11 cellular contexts compared by ENCODE assay signal in the genomic region with DNA sequence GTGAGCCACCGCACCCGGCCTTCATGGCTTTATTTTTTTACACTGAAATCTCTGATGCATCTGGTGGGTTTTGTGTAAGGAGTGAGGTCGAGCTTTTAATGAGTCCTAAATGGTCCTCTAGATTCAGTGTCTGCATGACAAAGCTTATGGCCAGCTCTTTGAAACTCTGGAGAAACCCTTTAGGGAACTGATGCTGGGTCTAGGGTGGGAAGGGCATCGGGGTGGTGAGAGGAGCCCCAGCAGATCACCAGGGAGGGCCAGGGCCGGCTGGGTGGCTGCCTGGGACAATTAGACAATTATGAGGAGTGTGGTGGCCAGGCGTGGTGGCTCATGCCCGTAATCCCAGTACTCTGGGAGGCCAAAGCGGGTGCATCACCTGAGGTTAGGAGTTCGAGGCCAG.
DNase-seq lines count a peak whose midpoint lies in the region; TF ChIP-seq lines count a peak whose summit lies in the region.
"Had no signal": no experiment of that assay in that cellular context is flagged by ENCODE, and none has a peak within 500 bp of the region (broad histone marks: within the 10 kb centered on the region; RNA-seq: fewer than 3 reads in every experiment).

No MANE protein-coding gene starts in this region.

- H3K4me1 Mint-ChIP-seq in CD14-positive monocyte, result peaks cover 27% of the 10 kb centered on the region

- no peaks in the 10 kb centered on the region for H3K27me3 ChIP-seq in SJSA1 (replicated peaks)
- no peaks in the 10 kb centered on the region for H3K27me3 ChIP-seq in sigmoid colon
- H3K27me3 ChIP-seq: SJCRH30, testis had no signal

- H3K4me3 ChIP-seq in SJSA1 (peak overlapping the region; percentile 9; the same call in 1 of the 2 replicates), sigmoid colon (peak overlapping the region in 2 of 4 donors; percentile 34 to 36)
- H3K4me3 ChIP-seq: testis had no signal

- peaks cover 6 to 9% (median 8%) of the 10 kb centered on the region in 7 donors for H3K9me3 Mint-ChIP-seq in CD14-positive monocyte

- peaks cover 4% of the 10 kb centered on the region for H3K9me3 ChIP-seq in SJSA1 (replicated peaks)
- no peaks in the 10 kb centered on the region for H3K9me3 ChIP-seq in sigmoid colon
- H3K9me3 ChIP-seq: testis had no signal

- H3K36me3 ChIP-seq in SJSA1 (no peaks in the 10 kb centered on the region), sigmoid colon (no peaks in the 10 kb centered on the region)
- H3K36me3 ChIP-seq: SJCRH30 had no signal

- 79 to 84% methylated on average over 9 of the region's 9 CpGs for WGBS in sigmoid colon, 2 donors

- peak overlapping the region; percentile 64 for H3K27ac ChIP-seq in SJSA1
- peak overlapping the region; percentile 26 for H3K27ac ChIP-seq in epithelial cell of prostate
- peak overlapping the region; percentile 59 to 78 (median 70) for H3K27ac ChIP-seq in sigmoid colon
- H3K27ac ChIP-seq: SJCRH30 had no signal

- no peak for TF ChIP-seq EP300 in sigmoid colon (IDR thresholded peaks at IDR 0.05)

- H3K4me1 ChIP-seq in SJSA1 (replicated peaks), result peaks cover 46% of the 10 kb centered on the region
- peaks cover 0 to 20% (median 12%) of the 10 kb centered on the region in 4 donors for H3K4me1 ChIP-seq in sigmoid colon
- H3K4me1 ChIP-seq: testis had no signal

- H3K36me3 Mint-ChIP-seq in CD14-positive monocyte, result no peaks in the 10 kb centered on the region

- peak overlapping the region in 2 of 7 donors; percentile 62 to 70 for H3K27ac Mint-ChIP-seq in CD14-positive monocyte

- DNase-seq in CD14-positive monocyte (ENCODE audit: low spot score) (no peak), SJSA1 (ENCODE audit: low read depth in 1 of 2, low spot score in 2 of 2) (peak in 1 of 2 experiments; percentile 37), epithelial cell of prostate (ENCODE audit: low read depth, low spot score) (no peak), sigmoid colon (no peak), AML-193 (lab: John Stamatoyannopoulos, UW) (no peak), AG08395 (ENCODE audit: low spot score) (no peak), GM19240 (ENCODE audit: insufficient read length, low spot score) (no peak), T1000 (lab: John Stamatoyannopoulos, UW) (no peak)
- DNase-seq: NCI-H2171 had no signal

- no peak for TF ChIP-seq POLR2A in sigmoid colon (IDR thresholded peaks at IDR 0.05)

- H3K27me3 Mint-ChIP-seq in CD14-positive monocyte (ENCODE audit: low read depth in 3 of 3), result peaks cover 3 to 9% (median 8%) of the 10 kb centered on the region in 3 donors

- intact Hi-C loops in CD14-positive monocyte (cut with micrococcal nuclease) (loop anchor here in 1 of 2 donors (5.0 kb wide), 1 partner anchor 92 kb away; a partner anchor contains a TSS), sigmoid colon (cut with DNase I) (no loop called here)

- peak overlapping the region; percentile 86 to 96 for H3K4me3 Mint-ChIP-seq in CD14-positive monocyte

- TF ChIP-seq CTCF in CD14-positive monocyte (IDR thresholded peaks at IDR 0.05) (no peak), sigmoid colon (IDR thresholded peaks at IDR 0.05) (no peak)
